In genomic region chrX:64878709-64879108, GRCh38 we compare ENCODE assay signal across 2 cellular contexts.
DNase-seq lines count a peak whose midpoint lies in the region; ATAC-seq, FAIRE-seq and TF ChIP-seq lines count a peak whose summit lies in the region.
"Not testable (repeated sequence)": the region's sequence is repeated elsewhere in the genome, so short reads cannot be mapped to it uniquely, and the experiment has no call there.

No MANE protein-coding gene starts in this region.

- in situ Hi-C loops in HepG2 (cut with HindIII; ENCODE audit: extremely low pct_ligation_motif_present, low pct_unique_long_range_greater_than_20kb) = loop anchor here (25.0 kb wide), 1 partner anchor 584 kb away; no protein-coding TSS in a partner anchor

- H3K27me3 ChIP-seq in HepG2 (ENCODE audit: control insufficient read depth in 1 of 2, insufficient read depth in 2 of 2, low read length in 2 of 2) = not testable (repeated sequence)

- peak overlapping the region; percentile 36; the same call in 1 of the 2 replicates for H3K4me2 ChIP-seq in HepG2 (ENCODE audit: low read depth, low read length)

- H2AFZ ChIP-seq in HepG2 (ENCODE audit: low read length) = not testable (repeated sequence)

- intact Hi-C loops in kidney (cut with DNase I); HepG2 (cut with micrococcal nuclease; ENCODE audit: unreplicated experiment): not testable (repeated sequence)

- H3K79me2 ChIP-seq in HepG2 (ENCODE audit: insufficient read depth, low read length) = not testable (repeated sequence)

- H3K4me3 ChIP-seq in kidney (ENCODE audit: low read length in 2 of 2) = not testable (repeated sequence)
- peak overlapping the region in 1 of 3 experiments; percentile 16; a peak in 2 of 6 replicates for H3K4me3 ChIP-seq in HepG2 (replicated peaks in 1 of 3; ENCODE audit: insufficient read depth in 1 of 3, low read depth in 2 of 3, low read length in 3 of 3)

- not testable (repeated sequence) for TF ChIP-seq POLR2A in HepG2 (IDR thresholded peaks at IDR 0.05; ENCODE audit: insufficient read depth in 1 of 2, low read depth in 2 of 2, low read length in 2 of 2)

- H3K9me3 ChIP-seq in kidney (ENCODE audit: control insufficient read depth in 1 of 2, low read length in 2 of 2); HepG2 (ENCODE audit: low read length): not testable (repeated sequence)

- not testable (repeated sequence) for H3K36me3 ChIP-seq in kidney (ENCODE audit: control insufficient read depth in 1 of 2, insufficient read depth in 2 of 2, low read length in 2 of 2); HepG2 (replicated peaks in 1 of 2; ENCODE audit: control insufficient read depth in 1 of 2, insufficient read depth in 2 of 2, low read length in 2 of 2)

- not testable (repeated sequence) for H3K27ac ChIP-seq in kidney (ENCODE audit: low read depth in 2 of 2, low read length in 2 of 2); HepG2 (ENCODE audit: extremely low read length, insufficient read depth, low read length)

- not testable (repeated sequence) for BruUV-seq in HepG2 (replicated peaks; lab: Mats Ljungman, UMichigan)

- DNase-seq in kidney = peak; percentile 27
- not testable (repeated sequence) for DNase-seq in HepG2 (ENCODE audit: low spot score)

- not testable (repeated sequence) for TF ChIP-seq RAD21 in HepG2 (CRISPR knock-in tag; IDR thresholded peaks at IDR 0.05)

- not testable (repeated sequence) for TF ChIP-seq CTCF in kidney (IDR thresholded peaks at IDR 0.05; ENCODE audit: borderline replicate concordance, extremely low read depth, insufficient read depth); HepG2 (CRISPR knock-in tag; IDR thresholded peaks at IDR 0.05)

- H3K4me1 ChIP-seq in kidney (ENCODE audit: control insufficient read depth in 1 of 2, insufficient read depth in 1 of 2, low read depth in 1 of 2, low read length in 2 of 2); HepG2 (ENCODE audit: insufficient read depth, low read length): not testable (repeated sequence)

- H4K20me1 ChIP-seq in HepG2 (ENCODE audit: insufficient read depth, low read length) = not testable (repeated sequence)

- not testable (repeated sequence) for TF ChIP-seq EP300 in HepG2 (IDR thresholded peaks at IDR 0.05; ENCODE audit: low read depth in 2 of 2, low read length in 2 of 2); HepG2 (CRISPR knock-in tag; IDR thresholded peaks at IDR 0.05; ENCODE audit: borderline replicate concordance)

- not testable (repeated sequence) for ATAC-seq in HepG2

- POLR2A ChIA-PET in HepG2 (lab: Yijun Ruan, JAX) = not testable (repeated sequence)

- no CpG with 5 or more reads among the region's 12 CpGs for WGBS in HepG2 (ENCODE audit: low lambda C conversion rate)

- CTCF ChIA-PET in HepG2 (lab: Yijun Ruan, JAX; ENCODE audit: low intra/inter-chr PET ratio, low total read pairs) = not testable (repeated sequence)

- not testable (repeated sequence) for FAIRE-seq in kidney (lab: Jason Lieb, UNC); HepG2 (lab: Jason Lieb, UNC)

- not testable (repeated sequence) for H3K9ac ChIP-seq in kidney (ENCODE audit: low read length in 2 of 2); HepG2 (ENCODE audit: insufficient read depth, low read depth, low read length)

TF ChIP-seq in HepG2, 621 proteins besides CTCF, POLR2A, EP300 and RAD21:
- TF ChIP-seq GABPA (IDR thresholded peaks at IDR 0.05; ENCODE audit: low read depth, low read length) = not testable (repeated sequence)
- TF ChIP-seq GABPA (CRISPR knock-in tag; IDR thresholded peaks at IDR 0.05; ENCODE audit: low read depth) = peak; percentile 46; the same call in 1 of the 2 replicates
- TF ChIP-seq NR2C2 (CRISPR knock-in tag; IDR thresholded peaks at IDR 0.05; ENCODE audit: borderline replicate concordance) = peak; percentile 53; the same call in 1 of the 2 replicates
TF ChIP-seq in HepG2: peak in this region for 2; not testable (repeated sequence) for 619.
